Comparison of ENCODE assay signal across 24 cellular contexts in the genomic region with DNA sequence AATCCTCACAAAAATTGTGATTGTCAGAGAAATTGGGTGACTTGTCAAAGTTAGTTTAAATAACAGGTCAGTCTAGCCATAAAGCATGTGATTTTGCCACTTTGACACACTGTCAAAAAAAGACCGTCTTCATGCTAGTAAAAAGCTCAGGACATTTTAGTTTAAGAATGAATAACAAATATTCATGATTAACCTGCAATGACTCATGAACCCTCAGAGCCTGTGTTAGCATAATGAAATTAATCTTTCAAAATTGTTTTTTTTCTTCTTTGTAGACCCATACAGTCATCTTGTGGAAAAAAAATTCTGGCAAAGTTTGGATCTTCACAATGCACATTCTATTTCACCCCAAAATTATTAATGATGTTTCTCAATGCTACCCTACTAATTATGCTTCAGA.
DNase-seq lines count a peak whose midpoint lies in the region; ATAC-seq and TF ChIP-seq lines count a peak whose summit lies in the region.
"Had no signal": no experiment of that assay in that cellular context is flagged by ENCODE, and none has a peak within 500 bp of the region (broad histone marks: within the 10 kb centered on the region; RNA-seq: fewer than 3 reads in every experiment).

No MANE protein-coding gene starts in this region.

- no peak overlapping the region for H3K27ac ChIP-seq in mammary epithelial cell (ENCODE audit: insufficient read depth, low read depth, low read length)
- no peak overlapping the region for H3K27ac ChIP-seq in breast epithelium
- no peak overlapping the region for H3K27ac ChIP-seq in RWPE2 (ENCODE audit: poor library complexity, severe bottlenecking)
- H3K27ac ChIP-seq: A549; BLaER1 treated with 17β-estradiol and CSF1 and Interleukin-3, amounts not matched to agents 10 nM and 100 nM; GM23248 had no signal

- no peak overlapping the region for H3K4me2 ChIP-seq in mammary epithelial cell (ENCODE audit: insufficient read depth, low read depth, low read length)
- H3K4me2 ChIP-seq: A549; BLaER1 treated with 17β-estradiol and CSF1 and Interleukin-3, amounts not matched to agents 10 nM and 100 nM had no signal

- no peak overlapping the region for H3K9ac ChIP-seq in mammary epithelial cell (ENCODE audit: insufficient read depth, low read length)
- H3K9ac ChIP-seq: BLaER1 treated with 17β-estradiol and CSF1 and Interleukin-3, amounts not matched to agents 10 nM and 100 nM; GM23248 had no signal

- intact Hi-C loops in mammary epithelial cell (cut with micrococcal nuclease), result no loop called here
- intact Hi-C loops in breast epithelium (cut with DNase I; ENCODE audit: low total_unique reads), result no loop called here

- CTCF ChIA-PET in mammary epithelial cell (lab: Charles Lee; ENCODE audit: low non-redundant PET), result no interaction called here

- WGBS in mammary epithelial cell (ENCODE audit: low coverage, missing lambda C conversion rate), result 46% methylated on average over 1 of the region's 1 CpG

- H3K36me3 ChIP-seq in mammary epithelial cell (ENCODE audit: insufficient read depth, low read length) (no peaks in the 10 kb centered on the region), breast epithelium (no peaks in the 10 kb centered on the region), RWPE2 (ENCODE audit: low read depth) (no peaks in the 10 kb centered on the region)
- H3K36me3 ChIP-seq: BE2C; BLaER1 treated with 17β-estradiol and CSF1 and Interleukin-3, amounts not matched to agents 10 nM and 100 nM had no signal

- no peak for TF ChIP-seq POLR2A in breast epithelium (IDR thresholded peaks at IDR 0.05)

- H3K4me1 ChIP-seq in mammary epithelial cell (ENCODE audit: insufficient read depth, low read length), result peaks cover 3% of the 10 kb centered on the region
- no peaks in the 10 kb centered on the region for H3K4me1 ChIP-seq in breast epithelium
- no peaks in the 10 kb centered on the region for H3K4me1 ChIP-seq in RWPE2 (ENCODE audit: insufficient read depth, poor library complexity, severe bottlenecking)
- H3K4me1 ChIP-seq: A549; BE2C; BLaER1 treated with 17β-estradiol and CSF1 and Interleukin-3, amounts not matched to agents 10 nM and 100 nM had no signal

- H2AFZ ChIP-seq in mammary epithelial cell (ENCODE audit: low read depth, low read length), result no peak overlapping the region
- H2AFZ ChIP-seq: GM23248 had no signal

- DNase-seq in mammary epithelial cell, result peak; percentile 40
- no peak for DNase-seq in breast epithelium (ENCODE audit: low spot score in 2 of 2)
- DNase-seq in RWPE2 (ENCODE audit: low spot score), result no peak
- peak; percentile 8 for DNase-seq in choroid plexus epithelial cell (ENCODE audit: low read depth)
- DNase-seq in kidney tubule cell (ENCODE audit: low spot score), result peak; percentile 2
- DNase-seq in NCI-H82 (lab: John Stamatoyannopoulos, UW), result no peak
- no peak for DNase-seq in hepatic stellate cell (ENCODE audit: low spot score)
- DNase-seq in NCI-H2081 (lab: John Stamatoyannopoulos, UW), result no peak
- DNase-seq: 8988T; ACHN; AML-193; BE2C; CD4-positive, alpha-beta T cell; CD8-positive, alpha-beta memory T cell; DMS 273 treated with DMSO at 0.1 percent for 48 hours; DMS79; EL; GDM1; GM23248; H7; HFFc6 had no signal

- TF ChIP-seq CTCF in mammary epithelial cell (conservative IDR thresholded peaks at IDR 0.05 in 1 of 2, IDR thresholded peaks at IDR 0.05 in 1 of 2; ENCODE audit: extremely low read depth in 1 of 2, insufficient read depth in 1 of 2, low read depth in 1 of 2, low read length in 2 of 2) (no peak), breast epithelium (IDR thresholded peaks at IDR 0.05) (no peak), RWPE2 (IDR thresholded peaks at IDR 0.05; ENCODE audit: poor library complexity, severe bottlenecking) (no peak), choroid plexus epithelial cell (conservative IDR thresholded peaks at IDR 0.05; ENCODE audit: low read depth, low read length) (no peak)

- dilution Hi-C loops in mammary epithelial cell (cut with HindIII; ENCODE audit: low sequenced_read_pairs), result no loop called here

- no peaks in the 10 kb centered on the region for H3K79me2 ChIP-seq in mammary epithelial cell (ENCODE audit: insufficient read depth, low read length)

- ATAC-seq in RWPE2 (ENCODE audit: low read depth), result peak; percentile 50; the same call in 1 of the 3 replicates
- ATAC-seq: A549, GM12878 had no signal

- in situ Hi-C loops in mammary epithelial cell (cut with MboI; ENCODE audit: low sequenced_read_pairs in 2 of 2), result no loop called here

- H4K20me1 ChIP-seq in mammary epithelial cell (ENCODE audit: insufficient read depth, low read length), result no peaks in the 10 kb centered on the region
- H4K20me1 ChIP-seq: BLaER1 treated with 17β-estradiol and CSF1 and Interleukin-3, amounts not matched to agents 10 nM and 100 nM had no signal

- H3K27me3 ChIP-seq in mammary epithelial cell (ENCODE audit: insufficient read depth, low read length) (no peaks in the 10 kb centered on the region), breast epithelium (no peaks in the 10 kb centered on the region), RWPE2 (ENCODE audit: insufficient read depth, poor library complexity, severe bottlenecking) (no peaks in the 10 kb centered on the region)
- H3K27me3 ChIP-seq: BE2C; BLaER1 treated with 17β-estradiol and CSF1 and Interleukin-3, amounts not matched to agents 10 nM and 100 nM had no signal

- H3K9me3 ChIP-seq in mammary epithelial cell (replicated peaks; ENCODE audit: insufficient read depth, low read length) (no peaks in the 10 kb centered on the region), breast epithelium (no peaks in the 10 kb centered on the region), RWPE2 (ENCODE audit: severe bottlenecking) (no peaks in the 10 kb centered on the region)
- H3K9me3 ChIP-seq: A549; BE2C; BLaER1 treated with 17β-estradiol and CSF1 and Interleukin-3, amounts not matched to agents 10 nM and 100 nM had no signal

- BruUV-seq in mammary epithelial cell (replicated peaks; lab: Mats Ljungman, UMichigan), result no TSS peak

- H3K4me3 ChIP-seq in mammary epithelial cell (replicated peaks in 1 of 3; ENCODE audit: insufficient read depth in 1 of 3, low read depth in 2 of 3, low read length in 3 of 3) (no peak overlapping the region), breast epithelium (no peak overlapping the region), RWPE2 (ENCODE audit: severe bottlenecking) (no peak overlapping the region), choroid plexus epithelial cell (ENCODE audit: low read depth, low read length) (no peak overlapping the region)
- H3K4me3 ChIP-seq: A549; BLaER1 treated with 17β-estradiol and CSF1 and Interleukin-3, amounts not matched to agents 10 nM and 100 nM; GM12878; GM23248 had no signal

Comparison
In these comparisons a context has a peak if more than half of its experiments do, and no peak if none do; other contexts are left out.
1. DNase-seq: peak in mammary epithelial cell (single experiment), choroid plexus epithelial cell (single experiment) and kidney tubule cell (single experiment); none in breast epithelium (0 of 2), RWPE2 (single experiment), NCI-H82 (single experiment), hepatic stellate cell (single experiment) and NCI-H2081 (0 of 2).